ENCODE assay signal across 9 cellular contexts in the genomic region with DNA sequence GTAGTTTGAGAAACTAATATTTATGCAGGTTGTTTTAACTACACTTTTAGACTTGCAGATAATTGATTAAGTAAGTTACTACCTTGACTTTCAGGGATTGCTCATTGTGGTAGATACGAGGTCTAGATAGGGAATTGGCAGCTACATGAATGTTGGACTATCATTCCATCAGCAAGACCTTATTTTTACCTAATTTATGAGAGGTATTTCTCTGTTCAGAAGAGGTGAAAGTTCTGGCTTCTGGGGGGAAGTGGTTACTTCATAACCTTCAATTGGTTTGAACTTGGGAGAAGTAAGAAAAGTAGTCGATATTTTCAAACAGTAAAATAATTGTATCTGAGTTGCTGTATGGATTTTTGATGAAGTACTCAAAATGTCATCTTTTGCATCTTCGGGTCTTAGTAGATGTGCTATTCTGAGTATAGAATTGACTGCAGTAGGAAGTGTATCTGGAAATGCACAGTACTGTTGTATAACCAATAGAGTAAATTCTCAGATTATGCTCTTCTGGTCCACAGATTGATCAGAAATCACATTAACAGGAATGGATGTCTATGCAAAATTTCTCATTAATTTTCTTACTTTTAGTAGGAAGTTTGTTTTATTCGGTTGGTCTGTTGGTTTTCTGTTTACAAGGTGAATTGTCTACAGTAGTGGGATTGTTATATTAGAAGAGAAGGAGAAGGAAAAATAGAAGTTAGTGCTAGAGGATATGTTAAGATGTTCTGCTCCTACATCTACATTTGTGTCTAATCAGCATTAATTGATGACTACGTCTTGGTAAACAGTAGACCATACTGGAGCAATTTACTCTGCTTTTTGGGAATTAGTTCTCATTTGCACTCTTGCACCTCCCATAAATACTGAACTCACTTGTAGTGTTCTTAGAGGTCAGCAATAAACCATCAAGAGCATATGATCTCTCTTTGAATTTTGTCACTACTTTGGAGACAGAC. TPM values are rescaled to one million over a fixed set of nuclear protein-coding genes. Genes with fewer than 3 reads are reported as not detected.
DNase-seq lines count a peak whose midpoint lies in the region; ATAC-seq, FAIRE-seq and TF ChIP-seq lines count a peak whose summit lies in the region.
"Had no signal": no experiment of that assay in that cellular context is flagged by ENCODE, and none has a peak within 500 bp of the region (broad histone marks: within the 10 kb centered on the region; RNA-seq: fewer than 3 reads in every experiment).

No MANE protein-coding gene starts in this region.

- H3K9me3 Mint-ChIP-seq in endothelial cell (ENCODE audit: unreplicated experiment), result no peaks in the 10 kb centered on the region

- DNase-seq in NOMO-1 treated with DMSO at 0.1 percent for 48 hours (lab: John Stamatoyannopoulos, UW; ENCODE audit: unreplicated experiment), result peak; percentile 23
- DNase-seq in NOMO-1 (lab: John Stamatoyannopoulos, UW; ENCODE audit: unreplicated experiment in 2 of 2), result no peak
- peak; percentile 3 for DNase-seq in RPMI8226
- DNase-seq in endothelial cell (ENCODE audit: low spot score), result no peak
- peak; percentile 16 for DNase-seq in small intestine
- DNase-seq in NCI-H526 (lab: John Stamatoyannopoulos, UW), result no peak
- DNase-seq in stimulated activated naive CD4-positive, alpha-beta T cell treated with Interleukin-2 at 50 U/mL for 16 hours (lab: John Stamatoyannopoulos, UW), result no peak
- DNase-seq: foreskin melanocyte had no signal

- H3K9me3 ChIP-seq in small intestine (ENCODE audit: control insufficient read depth, low read depth), result no peaks in the 10 kb centered on the region

- peaks cover 5% of the 10 kb centered on the region for H3K36me3 Mint-ChIP-seq in endothelial cell (ENCODE audit: low read depth, unreplicated experiment)

- H3K27me3 Mint-ChIP-seq in endothelial cell (ENCODE audit: unreplicated experiment), result peaks cover 6% of the 10 kb centered on the region

- H3K27me3 ChIP-seq in small intestine (ENCODE audit: control insufficient read depth in 2 of 2, insufficient read depth in 2 of 2, low read length in 2 of 2), result no peaks in the 10 kb centered on the region

- peak overlapping the region; percentile 4 for H3K27ac Mint-ChIP-seq in endothelial cell (ENCODE audit: unreplicated experiment)

- H3K4me3 Mint-ChIP-seq in endothelial cell (ENCODE audit: unreplicated experiment), result peak overlapping the region; percentile 75

- TF ChIP-seq CTCF in endothelial cell (IDR thresholded peaks at IDR 0.05; ENCODE audit: unreplicated experiment), result no peak

- H3K4me1 ChIP-seq in small intestine (ENCODE audit: control insufficient read depth in 2 of 2, insufficient read depth in 1 of 2, low read depth in 1 of 2, low read length in 1 of 2), result peaks cover 0 to 2% of the 10 kb centered on the region in 2 donors

- no peak for ATAC-seq in HG03039 (IDR thresholded peaks at IDR 0.05; ENCODE audit: unreplicated experiment)

- 19 to 40% (median 20%) methylated on average over 5 of the region's 5 CpGs for WGBS in small intestine, 3 donors

- no peak overlapping the region for H3K27ac ChIP-seq in small intestine (ENCODE audit: low read depth in 1 of 2, low read length in 1 of 2)

- peak overlapping the region in 1 of 2 donors; percentile 11 for H3K4me3 ChIP-seq in small intestine (ENCODE audit: low read depth in 1 of 2, low read length in 2 of 2)

- peaks cover 21% of the 10 kb centered on the region for H3K4me1 Mint-ChIP-seq in endothelial cell (ENCODE audit: unreplicated experiment)

- H3K36me3 ChIP-seq in small intestine (ENCODE audit: control insufficient read depth in 2 of 2, insufficient read depth in 2 of 2, low read length in 2 of 2), result no peaks in the 10 kb centered on the region

- FAIRE-seq in small intestine (lab: Jason Lieb, UNC), result no peak

RNA-seq across cellular contexts. Expression of a gene that starts 3.0 kb away (rescaled TPM):
- total RNA-seq in endothelial cell (ENCODE audit: unreplicated experiment), result 26.0 TPM
- 10 to 100 TPM; 12.7 to 19.0 (median 16.8) TPM for polyA plus RNA-seq in small intestine

Comparison
In these comparisons a context has a peak if more than half of its experiments do, and no peak if none do; other contexts are left out.
1. DNase-seq: peak in NOMO-1 treated with DMSO at 0.1 percent for 48 hours (single experiment), RPMI8226 (single experiment) and small intestine (single experiment); none in NOMO-1 (0 of 2), endothelial cell (single experiment), NCI-H526 (0 of 2) and stimulated activated naive CD4-positive, alpha-beta T cell treated with Interleukin-2 at 50 U/mL for 16 hours (single experiment).